In genomic region chr6:42260972-42261371, GRCh38 we compare ENCODE assay signal across 9 cellular contexts. TPM values are rescaled to one million over a fixed set of nuclear protein-coding genes. Genes with fewer than 3 reads are reported as not detected.
DNase-seq lines count a peak whose midpoint lies in the region; FAIRE-seq and TF ChIP-seq lines count a peak whose summit lies in the region.
"Had no signal": no experiment of that assay in that cellular context is flagged by ENCODE, and none has a peak within 500 bp of the region (broad histone marks: within the 10 kb centered on the region; RNA-seq: fewer than 3 reads in every experiment).

No MANE protein-coding gene starts in this region.

- H4K8ac ChIP-seq in H1 (ENCODE audit: extremely low read depth, insufficient read depth, low read length) = no peak overlapping the region

- WGBS in H1 (ENCODE audit: extremely low coverage in 1 of 2, insufficient coverage in 1 of 2, insufficient read length in 1 of 2, insufficient replicate concordance in 2 of 2, low coverage in 1 of 2, low lambda C conversion rate in 2 of 2, missing lambda C conversion rate in 1 of 2), 2 experiments = 41% methylated on average over 7 of the region's 11 CpGs; no CpG with 5 or more reads in 1 of the 2 experiments

- H4K20me1 ChIP-seq in H1 (replicated peaks in 1 of 2; ENCODE audit: control insufficient read depth in 1 of 2, insufficient read depth in 2 of 2, low read length in 2 of 2) = no peaks in the 10 kb centered on the region

- H3K27ac Mint-ChIP-seq in neural crest cell (ENCODE audit: unreplicated experiment) = no peak overlapping the region
- H3K27ac Mint-ChIP-seq: activated naive CD4-positive, alpha-beta T cell treated with anti-CD3 and anti-CD28 coated beads, Interleukin-2, amount 50 U/mL, for 24 hours had no signal

- no peaks in the 10 kb centered on the region for H3K79me1 ChIP-seq in H1 (ENCODE audit: low read depth, low read length)

- no peaks in the 10 kb centered on the region for H3K27me3 ChIP-seq in H1 (replicated peaks in 1 of 4; ENCODE audit: control insufficient read depth in 3 of 4, extremely low read depth in 1 of 4, insufficient read depth in 3 of 4, low read length in 3 of 4)

- H3K9ac ChIP-seq in H1 (replicated peaks in 1 of 4; ENCODE audit: extremely low read depth in 1 of 4, low read depth in 3 of 4, low read length in 3 of 4) = no peak overlapping the region

- DNase-seq in activated effector memory CD4-positive, alpha-beta T cell treated with anti-CD3 and anti-CD28 coated beads, Interleukin-2, amount 50 U/mL, for 16 hours = peak; percentile 74
- no peak for DNase-seq in activated effector memory CD4-positive, alpha-beta T cell treated with Interleukin-2 at 50 U/mL for 16 hours
- peak; percentile 18 for DNase-seq in activated CD4-positive, alpha-beta T cell treated with anti-CD3 and anti-CD28 coated beads for 1 hour
- DNase-seq in H1 (ENCODE audit: low read depth in 1 of 2, low spot score in 2 of 2) (peak in 1 of 2 experiments; percentile 86), neural crest cell (ENCODE audit: low read depth, low spot score) (peak; percentile 26), NCI-H226 (no peak), C1 segment of cervical spinal cord (lab: John Stamatoyannopoulos, UW) (no peak), NCI-H2107 (lab: John Stamatoyannopoulos, UW) (no peak)

- H4K91ac ChIP-seq in H1 (replicated peaks; ENCODE audit: insufficient read length, low read length) = no peak overlapping the region

- H2AK5ac ChIP-seq in H1 (ENCODE audit: low read depth, low read length) = no peak overlapping the region

- POLR2A ChIA-PET in H1 (lab: Charles Lee; ENCODE audit: partially characterized antibody) = interaction anchor here (0.8 to 1.3 kb wide), 3 partner anchors 16 to 522 kb away, joined by 3 to 4 read pairs (median 3); no protein-coding TSS in a partner anchor

- no peaks in the 10 kb centered on the region for H3K23me2 ChIP-seq in H1 (ENCODE audit: low read depth, low read length)

- H4K5ac ChIP-seq in H1 (ENCODE audit: insufficient read length, low read depth, low read length) = no peak overlapping the region

- H3K23ac ChIP-seq in H1 (ENCODE audit: insufficient read length) = no peak overlapping the region

- peaks cover 3% of the 10 kb centered on the region for H3K36me3 Mint-ChIP-seq in neural crest cell (ENCODE audit: low read depth)
- H3K36me3 Mint-ChIP-seq: activated naive CD4-positive, alpha-beta T cell treated with anti-CD3 and anti-CD28 coated beads, Interleukin-2, amount 50 U/mL, for 24 hours had no signal

- H3K56ac ChIP-seq in H1 (replicated peaks; ENCODE audit: insufficient read length, low read depth, low read length) = no peak overlapping the region

- peak; percentile 66 to 69 for TF ChIP-seq RAD21 in H1 (IDR thresholded peaks at IDR 0.05 in 1 of 2, conservative IDR thresholded peaks at IDR 0.05 in 1 of 2; ENCODE audit: low read depth in 2 of 2, low read length in 2 of 2)

- H3K4me1 Mint-ChIP-seq in neural crest cell = peaks cover 25% of the 10 kb centered on the region
- H3K4me1 Mint-ChIP-seq: activated naive CD4-positive, alpha-beta T cell treated with anti-CD3 and anti-CD28 coated beads, Interleukin-2, amount 50 U/mL, for 24 hours had no signal

- no peak for FAIRE-seq in H1 (lab: Jason Lieb, UNC)

- H3K4me1 ChIP-seq in H1 (replicated peaks in 1 of 4; ENCODE audit: control insufficient read depth in 3 of 4, insufficient read depth in 4 of 4, low read length in 3 of 4) = peaks cover 17 to 26% (median 20%) of the 10 kb centered on the region in 4 experiments

- no peak overlapping the region for H2BK5ac ChIP-seq in H1 (ENCODE audit: low read depth, low read length)

- no peak overlapping the region for H2BK15ac ChIP-seq in H1 (ENCODE audit: low read length)

- no peak overlapping the region for H3K14ac ChIP-seq in H1 (ENCODE audit: insufficient read length)

- CTCF ChIA-PET in H1 (lab: Charles Lee; ENCODE audit: partially characterized antibody) = interaction anchor here (0.6 to 4.7 kb wide), 46 partner anchors 8 to 294 kb away, joined by 3 to 28 read pairs (median 5); no protein-coding TSS in a partner anchor

- H3K9me3 ChIP-seq in H1 (ENCODE audit: insufficient read depth in 2 of 2, low read depth in 1 of 2, low read length in 1 of 2) = no peaks in the 10 kb centered on the region

- H2BK12ac ChIP-seq in H1 (ENCODE audit: low read depth, low read length) = no peak overlapping the region

- TF ChIP-seq CTCF in H1 (IDR thresholded peaks at IDR 0.05; ENCODE audit: control extremely low read depth in 1 of 3, insufficient read depth in 1 of 3, low read depth in 1 of 3, low read length in 3 of 3) (peak; percentile 51 to 79 (median 78)), neural crest cell (conservative IDR thresholded peaks at IDR 0.05) (peak; percentile 64)

- no peak overlapping the region for H3K4me3 ChIP-seq in H1 (ENCODE audit: extremely low read depth in 1 of 4, insufficient read depth in 2 of 4, low read depth in 3 of 4, low read length in 4 of 4)

- H3K27me3 Mint-ChIP-seq in neural crest cell (ENCODE audit: low read depth) = no peaks in the 10 kb centered on the region
- H3K27me3 Mint-ChIP-seq: activated naive CD4-positive, alpha-beta T cell treated with anti-CD3 and anti-CD28 coated beads, Interleukin-2, amount 50 U/mL, for 24 hours had no signal

- no peak overlapping the region for H2BK120ac ChIP-seq in H1 (replicated peaks; ENCODE audit: low read depth, low read length)

- no peak overlapping the region for H3K27ac ChIP-seq in H1 (ENCODE audit: low read depth, low read length)

- TF ChIP-seq POLR2A in H1 (IDR thresholded peaks at IDR 0.05; ENCODE audit: control extremely low read depth in 1 of 2, low read depth in 2 of 2, low read length in 2 of 2) = no peak

- H3K79me2 ChIP-seq in H1 (ENCODE audit: control insufficient read depth in 1 of 2, insufficient read depth in 2 of 2, low read length in 2 of 2) = no peaks in the 10 kb centered on the region

- no peak overlapping the region for H3K4me3 Mint-ChIP-seq in neural crest cell
- H3K4me3 Mint-ChIP-seq: activated naive CD4-positive, alpha-beta T cell treated with anti-CD3 and anti-CD28 coated beads, Interleukin-2, amount 50 U/mL, for 24 hours had no signal

- H3K9me3 Mint-ChIP-seq in neural crest cell = no peaks in the 10 kb centered on the region
- H3K9me3 Mint-ChIP-seq: activated naive CD4-positive, alpha-beta T cell treated with anti-CD3 and anti-CD28 coated beads, Interleukin-2, amount 50 U/mL, for 24 hours had no signal

- H2BK20ac ChIP-seq in H1 (ENCODE audit: low read length) = no peak overlapping the region

- no peak overlapping the region for H3K18ac ChIP-seq in H1 (ENCODE audit: extremely low read depth, low read length)

- peak overlapping the region in 1 of 2 experiments; percentile 34; a peak in 1 of 4 replicates for H3K4me2 ChIP-seq in H1 (ENCODE audit: insufficient read depth in 1 of 2, low read depth in 2 of 2, low read length in 2 of 2)

- no peak for TF ChIP-seq EP300 in H1 (IDR thresholded peaks at IDR 0.05; ENCODE audit: borderline replicate concordance in 1 of 2, low read depth in 2 of 2, low read length in 2 of 2)

- H3K36me3 ChIP-seq in H1 (ENCODE audit: control insufficient read depth in 2 of 4, insufficient read depth in 4 of 4, low read length in 3 of 4) = peaks cover 0 to 18% (median 7%) of the 10 kb centered on the region in 4 experiments; a peak in 6 of 8 replicates

- H2AFZ ChIP-seq in H1 (ENCODE audit: low read length) = no peak overlapping the region

- H3K4ac ChIP-seq in H1 (replicated peaks; ENCODE audit: insufficient read length, low read depth, low read length) = no peak overlapping the region

TF ChIP-seq in H1, 55 proteins besides CTCF, POLR2A, EP300 and RAD21:
- no peak for TF ChIP-seq SP2 (IDR thresholded peaks at IDR 0.05; ENCODE audit: low read length)
- TF ChIP-seq NRF1 (IDR thresholded peaks at IDR 0.05; ENCODE audit: low read depth, low read length) = no peak

RNA-seq across cellular contexts. Expression of gene MRPS10, which starts 43.3 kb away (rescaled TPM):
- total RNA-seq in H1 (2021; fragmentation: NEBNext Ultra II Directional; extraction: Animal tissue kit (Norgen Biotek cat#: 25700)) = 32.0 and 33.6 TPM in 2 replicates
- polyA plus RNA-seq in H1 (2011; rRNA removed) = 13.2 and 20.5 TPM in 2 replicates
- 28.0 TPM for polyA plus RNA-seq in H1 (2011; cell fraction: cytosol; rRNA removed)
- 5.8 TPM for polyA plus RNA-seq in H1 (2011; cell fraction: nucleus; rRNA removed)
- 17.5 to 26.9 TPM (median 19.3 TPM) in 4 replicates for polyA plus RNA-seq in H1 (2012, experiment 1 of 2)
- polyA plus RNA-seq in H1 (2012, experiment 2 of 2) = 4.3 TPM
- 30.8 TPM for polyA plus RNA-seq in H1 (2013, experiment 1 of 2)
- 33.4 TPM for polyA plus RNA-seq in H1 (2013, experiment 2 of 2)
- polyA minus RNA-seq in H1 (2011; rRNA and poly(A)+ RNA removed) = 10.7 and 13.1 TPM in 2 replicates
- 8.7 TPM for polyA minus RNA-seq in H1 (2011; cell fraction: cytosol; rRNA and poly(A)+ RNA removed)
- 9.8 TPM for polyA minus RNA-seq in H1 (2011; cell fraction: nucleus; rRNA and poly(A)+ RNA removed)
- total RNA-seq in neural crest cell = 29.0 and 32.0 TPM in 2 replicates

Comparison
In these comparisons a context has a peak if more than half of its experiments do, and no peak if none do; other contexts are left out.
1. DNase-seq: peak in activated effector memory CD4-positive, alpha-beta T cell treated with anti-CD3 and anti-CD28 coated beads, Interleukin-2, amount 50 U/mL, for 16 hours (single experiment), activated CD4-positive, alpha-beta T cell treated with anti-CD3 and anti-CD28 coated beads for 1 hour (single experiment) and neural crest cell (single experiment); none in activated effector memory CD4-positive, alpha-beta T cell treated with Interleukin-2 at 50 U/mL for 16 hours (single experiment), NCI-H226 (single experiment), C1 segment of cervical spinal cord (0 of 14) and NCI-H2107 (single experiment).